28 cellular contexts compared by ENCODE assay signal in genomic region chr17:28421775-28422305, GRCh38. TPM values are rescaled to one million over a fixed set of nuclear protein-coding genes. Genes with fewer than 3 reads are reported as not detected.
"Had no signal": no experiment of that assay in that cellular context is flagged by ENCODE, and none has a peak within 500 bp of the region (broad histone marks: within the 10 kb centered on the region; RNA-seq: fewer than 3 reads in every experiment).

No MANE protein-coding gene starts in this region.

- H3K4me1 Mint-ChIP-seq: activated CD4-positive, alpha-beta T cell treated with anti-CD3 and anti-CD28 coated beads for 36 hours; activated naive CD8-positive, alpha-beta T cell treated with anti-CD3 and anti-CD28 coated beads for 36 hours; nephron; WTC11 had no signal

- H3K9me3 ChIP-seq: neutrophil, ovary, prostate gland, thoracic aorta had no signal

- ATAC-seq: activated CD4-positive, alpha-beta T cell treated with anti-CD3 and anti-CD28 coated beads for 36 hours; foreskin keratinocyte; WTC11 had no signal

- H3K9me3 Mint-ChIP-seq: activated naive CD8-positive, alpha-beta T cell treated with anti-CD3 and anti-CD28 coated beads for 36 hours; activated T-cell treated with anti-CD3 and anti-CD28 coated beads, Interleukin-2, amount 50 U/mL, for 24 hours; central memory CD8-positive, alpha-beta T cell; memory B cell; nephron; WTC11 had no signal

- H3K27me3 Mint-ChIP-seq: activated CD4-positive, alpha-beta T cell treated with anti-CD3 and anti-CD28 coated beads for 36 hours had no signal

- DNase-seq: activated CD4-positive, alpha-beta T cell treated with anti-CD3 and anti-CD28 coated beads for 36 hours; activated CD4-positive, alpha-beta T cell treated with anti-CD3 and anti-CD28 coated beads, Interleukin-2, amount 50 U/mL, for 4 hours; activated CD8-positive, alpha-beta memory T cell treated with anti-CD3 and anti-CD28 coated beads for 24 hours; activated CD8-positive, alpha-beta memory T cell treated with anti-CD3 and anti-CD28 coated beads, Interleukin-2, amount 50 U/mL, for 4 hours; activated naive CD4-positive, alpha-beta T cell treated with Interleukin-2 at 50 U/mL for 16 hours; activated naive CD8-positive, alpha-beta T cell treated with anti-CD3 and anti-CD28 coated beads for 36 hours; activated T-cell treated with anti-CD3 and anti-CD28 coated beads, Interleukin-2, amount 50 U/mL, for 24 hours; effector memory CD4-positive, alpha-beta T cell; foreskin keratinocyte; kidney glomerular epithelial cell; ovary; stimulated activated CD4-positive, alpha-beta T cell treated with anti-CD3 and anti-CD28 coated beads, Interleukin-2, amount 100 ng/mL, for 48 hours; stimulated activated CD8-positive, alpha-beta memory T cell treated with anti-CD3 and anti-CD28 coated beads, Interleukin-4, amount 100 ng/mL, for 48 hours; stimulated activated naive CD4-positive, alpha-beta T cell treated with Interleukin-2 at 50 U/mL for 16 hours; T1000 had no signal

- H3K4me3 Mint-ChIP-seq: activated CD4-positive, alpha-beta T cell treated with anti-CD3 and anti-CD28 coated beads for 36 hours; activated naive CD8-positive, alpha-beta T cell treated with anti-CD3 and anti-CD28 coated beads for 36 hours; activated T-cell treated with anti-CD3 and anti-CD28 coated beads, Interleukin-2, amount 50 U/mL, for 24 hours; central memory CD8-positive, alpha-beta T cell; memory B cell; nephron; WTC11 had no signal

- H3K27me3 ChIP-seq: foreskin keratinocyte, hepatocyte, neutrophil, ovary had no signal

- H3K4me3 ChIP-seq: hepatocyte, ovary, prostate gland, thoracic aorta had no signal

- H3K4me1 ChIP-seq: foreskin keratinocyte, prostate gland had no signal

- H3K36me3 Mint-ChIP-seq: activated naive CD8-positive, alpha-beta T cell treated with anti-CD3 and anti-CD28 coated beads for 36 hours; memory B cell; WTC11 had no signal

- H3K27ac Mint-ChIP-seq: activated CD4-positive, alpha-beta T cell treated with anti-CD3 and anti-CD28 coated beads for 36 hours; activated naive CD8-positive, alpha-beta T cell treated with anti-CD3 and anti-CD28 coated beads for 36 hours; activated T-cell treated with anti-CD3 and anti-CD28 coated beads, Interleukin-2, amount 50 U/mL, for 24 hours; memory B cell; WTC11 had no signal

- H3K27ac ChIP-seq: foreskin keratinocyte, hepatocyte, neutrophil, ovary, prostate gland, thoracic aorta had no signal

- H3K36me3 ChIP-seq: neutrophil, ovary, prostate gland, thoracic aorta had no signal

RNA-seq across cellular contexts. Expression of gene SLC13A2, which starts 51.6 kb away (rescaled TPM):
- total RNA-seq: activated CD4-positive, alpha-beta T cell treated with anti-CD3 and anti-CD28 coated beads for 36 hours; activated naive CD8-positive, alpha-beta T cell treated with anti-CD3 and anti-CD28 coated beads for 36 hours; astrocyte; dermis microvascular lymphatic vessel endothelial cell; foreskin keratinocyte; thoracic aorta; WTC11 had no signal
- polyA plus RNA-seq: foreskin keratinocyte, ovary had no signal

RNA-seq across cellular contexts. Expression of gene VTN, which starts 51.7 kb away (rescaled TPM):
- total RNA-seq: foreskin keratinocyte had no signal

RNA-seq across cellular contexts. Expression of gene SEBOX, which starts 56.8 kb away (rescaled TPM):
- total RNA-seq: activated CD4-positive, alpha-beta T cell treated with anti-CD3 and anti-CD28 coated beads for 36 hours; activated naive CD8-positive, alpha-beta T cell treated with anti-CD3 and anti-CD28 coated beads for 36 hours; astrocyte; dermis microvascular lymphatic vessel endothelial cell; foreskin keratinocyte; hepatocyte; ovary; prostate gland; thoracic aorta; ureter; WTC11 had no signal
- polyA plus RNA-seq: esophagus, foreskin keratinocyte, hepatocyte, liver, ovary had no signal
